1 cellular context compared by ENCODE assay signal in genomic region chr1:25873120-25873519, GRCh38.
TF ChIP-seq lines count a peak whose summit lies in the region.

No MANE protein-coding gene starts in this region.

TF ChIP-seq in HCT116, 20 proteins besides CTCF, POLR2A, EP300 and RAD21 (continued from another document):
- no peak for TF ChIP-seq REST (IDR thresholded peaks at IDR 0.05; ENCODE audit: low read depth)
